ENCODE assay signal across 11 cellular contexts in the genomic region with DNA sequence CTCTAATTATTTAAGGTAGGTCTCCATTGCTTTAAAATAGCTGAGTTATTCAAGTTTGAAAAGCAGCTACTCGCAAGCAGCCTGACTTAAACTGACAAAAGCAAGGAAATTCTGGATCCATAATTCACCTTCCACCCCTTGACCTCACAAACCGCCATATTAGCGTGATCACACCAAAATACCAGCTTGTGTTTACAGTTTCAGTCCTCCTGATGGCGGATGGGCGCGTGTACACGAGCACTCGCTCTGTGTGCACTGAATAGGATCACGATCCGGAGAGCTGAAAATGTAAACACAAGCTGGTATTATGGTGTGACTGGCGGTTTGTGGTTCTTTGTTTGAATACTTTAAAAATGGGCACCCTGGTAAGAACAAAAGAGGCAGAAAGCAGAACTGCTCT.
"Had no signal": no experiment of that assay in that cellular context is flagged by ENCODE, and none has a peak within 500 bp of the region (broad histone marks: within the 10 kb centered on the region; RNA-seq: fewer than 3 reads in every experiment).

No MANE protein-coding gene starts in this region.

- H3K4me3 ChIP-seq: colonic mucosa, ovary, stomach, testis had no signal

- H3K4me1 ChIP-seq: colonic mucosa, stomach, testis had no signal

- ATAC-seq: esophagus mucosa, sciatic nerve had no signal

- H3K36me3 ChIP-seq: colonic mucosa, ovary, stomach had no signal

- H3K27me3 ChIP-seq: colonic mucosa, ovary, stomach, testis had no signal

- H3K27ac ChIP-seq: colonic mucosa, ovary, stomach, testis had no signal

- H3K9me3 ChIP-seq: colonic mucosa, ovary, stomach, testis had no signal

- DNase-seq: activated CD4-positive, alpha-beta T cell treated with anti-CD3 and anti-CD28 coated beads, Interleukin-2, amount 10 ng/mL, durations not matched to agents 7 days and 5 days; activated naive CD8-positive, alpha-beta T cell treated with anti-CD3 and anti-CD28 coated beads, Interleukin-2, amount 10 ng/mL, durations not matched to agents 7 days and 5 days; central memory CD4-positive, alpha-beta T cell; colonic mucosa; islet precursor cell; midbrain; ovary; stomach; testis had no signal
